25 cellular contexts compared by ENCODE assay signal in the genomic region with DNA sequence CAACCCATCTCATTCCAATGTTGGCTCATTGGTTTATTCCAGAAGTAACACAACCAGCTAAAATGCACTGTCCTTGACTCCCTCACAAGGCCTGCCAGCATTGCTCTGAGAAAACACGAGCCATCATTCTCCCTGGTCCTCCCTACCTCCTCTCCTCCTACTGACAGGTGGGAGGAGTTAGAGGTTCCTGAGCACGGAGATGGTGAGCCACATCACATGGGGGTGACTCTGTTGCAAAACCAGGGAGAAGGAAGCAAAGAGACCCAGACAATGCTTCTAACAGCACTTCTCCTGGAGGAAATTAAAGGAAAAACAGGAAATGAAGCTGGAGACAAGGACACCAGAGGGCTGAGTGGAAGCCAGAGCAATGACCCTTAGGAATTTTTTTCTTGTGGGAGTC.
DNase-seq lines count a peak whose midpoint lies in the region; ATAC-seq, FAIRE-seq and TF ChIP-seq lines count a peak whose summit lies in the region.
"Had no signal": no experiment of that assay in that cellular context is flagged by ENCODE, and none has a peak within 500 bp of the region (broad histone marks: within the 10 kb centered on the region; RNA-seq: fewer than 3 reads in every experiment).

No MANE protein-coding gene starts in this region.

- peaks cover 0 to 2% (median 0%) of the 10 kb centered on the region in 4 donors for H3K27me3 ChIP-seq in liver (ENCODE audit: control insufficient read depth in 4 of 4, insufficient read depth in 4 of 4, low read length in 3 of 4)
- H3K27me3 ChIP-seq in HepG2 (ENCODE audit: control insufficient read depth in 1 of 2, insufficient read depth in 2 of 2, low read length in 2 of 2), result no peaks in the 10 kb centered on the region
- no peaks in the 10 kb centered on the region for H3K27me3 ChIP-seq in breast epithelium
- H3K27me3 ChIP-seq in pancreas, result no peaks in the 10 kb centered on the region
- H3K27me3 ChIP-seq: BLaER1 had no signal

- DNase-seq in HepG2 (ENCODE audit: low spot score), result no peak
- DNase-seq in left kidney (ENCODE audit: low read depth, low spot score), result peak; percentile 16
- DNase-seq in breast epithelium (ENCODE audit: low spot score in 2 of 2), result no peak
- DNase-seq in SW 1271 (lab: John Stamatoyannopoulos, UW), result no peak
- DNase-seq in kidney, result no peak
- DNase-seq in pancreas, result no peak
- DNase-seq: Caco-2; CD4-positive, CD25-positive, alpha-beta regulatory T cell; CD8-positive, alpha-beta T cell; DMS153; DND-41; GM23248; H7; HCEC 1CT had no signal

- 29% methylated on average over 2 of the region's 2 CpGs for WGBS in liver
- 5% methylated on average over 2 of the region's 2 CpGs for WGBS in HepG2 (ENCODE audit: low lambda C conversion rate)
- WGBS in pancreas, 2 donors, result 31 to 37% methylated on average over 2 of the region's 2 CpGs

- no peaks in the 10 kb centered on the region for H3K36me3 ChIP-seq in liver (ENCODE audit: control insufficient read depth in 4 of 4, insufficient read depth in 3 of 4, low read depth in 1 of 4, low read length in 3 of 4)
- no peaks in the 10 kb centered on the region for H3K36me3 ChIP-seq in HepG2 (replicated peaks in 1 of 2; ENCODE audit: control insufficient read depth in 1 of 2, insufficient read depth in 2 of 2, low read length in 2 of 2)
- H3K36me3 ChIP-seq in breast epithelium, result no peaks in the 10 kb centered on the region
- no peaks in the 10 kb centered on the region for H3K36me3 ChIP-seq in kidney (ENCODE audit: control insufficient read depth in 1 of 2, insufficient read depth in 2 of 2, low read length in 2 of 2)
- H3K36me3 ChIP-seq in pancreas, result no peaks in the 10 kb centered on the region
- H3K36me3 ChIP-seq: BLaER1 had no signal

- TF ChIP-seq CTCF in liver (IDR thresholded peaks at IDR 0.05; ENCODE audit: low read depth, low read length, missing input control), result no peak
- no peak for TF ChIP-seq CTCF in HepG2 (CRISPR knock-in tag; IDR thresholded peaks at IDR 0.05)
- TF ChIP-seq CTCF in nephron (IDR thresholded peaks at IDR 0.05; ENCODE audit: unreplicated experiment in 3 of 3), result no peak
- no peak for TF ChIP-seq CTCF in breast epithelium (IDR thresholded peaks at IDR 0.05)
- no peak for TF ChIP-seq CTCF in kidney (IDR thresholded peaks at IDR 0.05; ENCODE audit: borderline replicate concordance, extremely low read depth, insufficient read depth)
- no peak for TF ChIP-seq CTCF in pancreas (IDR thresholded peaks at IDR 0.05)

- peak overlapping the region in 1 of 2 donors; percentile 29 for H3K27ac ChIP-seq in liver (ENCODE audit: low read depth in 1 of 2, low read length in 2 of 2)
- no peak overlapping the region for H3K27ac ChIP-seq in HepG2 (ENCODE audit: extremely low read length, insufficient read depth, low read length)
- H3K27ac ChIP-seq in breast epithelium, result no peak overlapping the region
- no peak overlapping the region for H3K27ac ChIP-seq in kidney (ENCODE audit: low read depth in 2 of 2, low read length in 2 of 2)
- no peak overlapping the region for H3K27ac ChIP-seq in pancreas
- H3K27ac ChIP-seq: 22Rv1, BLaER1, C4-2B, GM23248 had no signal

- no peak overlapping the region for H3K4me3 Mint-ChIP-seq in nephron
- H3K4me3 Mint-ChIP-seq: B cell; CD4-positive, CD25-positive, alpha-beta regulatory T cell; CD8-positive, alpha-beta T cell had no signal

- TF ChIP-seq POLR2A in HepG2 (IDR thresholded peaks at IDR 0.05; ENCODE audit: insufficient read depth in 1 of 2, low read depth in 2 of 2, low read length in 2 of 2) (no peak), breast epithelium (IDR thresholded peaks at IDR 0.05) (no peak)

- no TSS peak for BruUV-seq in HepG2 (replicated peaks; lab: Mats Ljungman, UMichigan)

- peaks cover 0 to 2% (median 1%) of the 10 kb centered on the region in 4 donors for H3K4me1 ChIP-seq in liver (ENCODE audit: control insufficient read depth in 4 of 4, insufficient read depth in 4 of 4, low read length in 3 of 4)
- H3K4me1 ChIP-seq in HepG2 (ENCODE audit: insufficient read depth, low read length), result no peaks in the 10 kb centered on the region
- no peaks in the 10 kb centered on the region for H3K4me1 ChIP-seq in breast epithelium
- no peaks in the 10 kb centered on the region for H3K4me1 ChIP-seq in kidney (ENCODE audit: control insufficient read depth in 1 of 2, insufficient read depth in 1 of 2, low read depth in 1 of 2, low read length in 2 of 2)
- H3K4me1 ChIP-seq in pancreas, result no peaks in the 10 kb centered on the region
- H3K4me1 ChIP-seq: Caco-2 had no signal

- no peaks in the 10 kb centered on the region for H3K9me3 Mint-ChIP-seq in nephron
- H3K9me3 Mint-ChIP-seq: CD8-positive, alpha-beta T cell had no signal

- no peak overlapping the region for H2AFZ ChIP-seq in HepG2 (ENCODE audit: low read length)
- H2AFZ ChIP-seq: GM23248 had no signal

- TF ChIP-seq EP300 in HepG2 (IDR thresholded peaks at IDR 0.05; ENCODE audit: low read depth in 2 of 2, low read length in 2 of 2) (no peak), HepG2 (CRISPR knock-in tag; IDR thresholded peaks at IDR 0.05; ENCODE audit: borderline replicate concordance) (no peak)

- H3K4me3 ChIP-seq in liver (ENCODE audit: low read depth in 1 of 3, low read length in 3 of 3), result no peak overlapping the region
- H3K4me3 ChIP-seq in HepG2 (replicated peaks in 1 of 3; ENCODE audit: insufficient read depth in 1 of 3, low read depth in 2 of 3, low read length in 3 of 3), result no peak overlapping the region
- H3K4me3 ChIP-seq in breast epithelium, result no peak overlapping the region
- H3K4me3 ChIP-seq in kidney (ENCODE audit: low read length in 2 of 2), result no peak overlapping the region
- H3K4me3 ChIP-seq in pancreas, result no peak overlapping the region
- H3K4me3 ChIP-seq: BLaER1, GM23248 had no signal

- no peak overlapping the region for H3K4me2 ChIP-seq in HepG2 (ENCODE audit: low read depth, low read length)
- H3K4me2 ChIP-seq: BLaER1 had no signal

- intact Hi-C loops in HepG2 (cut with micrococcal nuclease; ENCODE audit: unreplicated experiment), result no loop called here
- intact Hi-C loops in breast epithelium (cut with DNase I; ENCODE audit: low total_unique reads), result no loop called here
- intact Hi-C loops in kidney (cut with DNase I), result no loop called here
- intact Hi-C loops in pancreas (cut with DNase I), result no loop called here

- H3K27me3 Mint-ChIP-seq in nephron (ENCODE audit: low read depth), result peaks cover 12% of the 10 kb centered on the region
- H3K27me3 Mint-ChIP-seq: B cell; CD4-positive, CD25-positive, alpha-beta regulatory T cell had no signal

- FAIRE-seq in HepG2 (lab: Jason Lieb, UNC) (no peak), kidney (lab: Jason Lieb, UNC) (no peak), pancreas (lab: Jason Lieb, UNC) (no peak)
- FAIRE-seq: A204.1, G401.6, GM12892, GM19239, H1 had no signal

- H3K36me3 Mint-ChIP-seq in nephron (ENCODE audit: low read depth), result no peaks in the 10 kb centered on the region
- H3K36me3 Mint-ChIP-seq: CD4-positive, CD25-positive, alpha-beta regulatory T cell; CD8-positive, alpha-beta T cell had no signal

- H3K9ac ChIP-seq in liver (ENCODE audit: low read depth in 1 of 2, low read length in 2 of 2), result no peak overlapping the region
- no peak overlapping the region for H3K9ac ChIP-seq in HepG2 (ENCODE audit: insufficient read depth, low read depth, low read length)
- no peak overlapping the region for H3K9ac ChIP-seq in kidney (ENCODE audit: low read length in 2 of 2)
- H3K9ac ChIP-seq: BLaER1, GM23248 had no signal

- no peak for ATAC-seq in HepG2
- no peak for ATAC-seq in pancreas
- ATAC-seq: CD8-positive, alpha-beta T cell had no signal

- no peaks in the 10 kb centered on the region for H3K4me1 Mint-ChIP-seq in nephron
- H3K4me1 Mint-ChIP-seq: B cell; CD4-positive, CD25-positive, alpha-beta regulatory T cell had no signal

- H3K79me2 ChIP-seq in HepG2 (ENCODE audit: insufficient read depth, low read length), result no peaks in the 10 kb centered on the region

- in situ Hi-C loops in HepG2 (cut with HindIII; ENCODE audit: extremely low pct_ligation_motif_present, low pct_unique_long_range_greater_than_20kb), result no loop called here

- POLR2A ChIA-PET in HepG2 (lab: Yijun Ruan, JAX), result no interaction called here

- H3K27ac Mint-ChIP-seq in nephron, result peak overlapping the region in 2 of 3 experiments; percentile 29 to 32
- H3K27ac Mint-ChIP-seq: B cell; CD4-positive, CD25-positive, alpha-beta regulatory T cell; CD8-positive, alpha-beta T cell had no signal

- TF ChIP-seq RAD21 in liver (IDR thresholded peaks at IDR 0.05) (peak in 1 of 2 donors; percentile 15), HepG2 (CRISPR knock-in tag; IDR thresholded peaks at IDR 0.05) (no peak)

- CTCF ChIA-PET in HepG2 (lab: Yijun Ruan, JAX; ENCODE audit: low intra/inter-chr PET ratio, low total read pairs), result no interaction called here

- no peaks in the 10 kb centered on the region for H4K20me1 ChIP-seq in HepG2 (ENCODE audit: insufficient read depth, low read length)
- H4K20me1 ChIP-seq: BLaER1 had no signal

- H3K9me3 ChIP-seq in liver (ENCODE audit: control insufficient read depth in 4 of 4, low read length in 3 of 4) (peaks cover 0 to 2% (median 0%) of the 10 kb centered on the region in 4 donors), HepG2 (ENCODE audit: low read length) (peaks cover 86% of the 10 kb centered on the region), breast epithelium (no peaks in the 10 kb centered on the region), kidney (ENCODE audit: control insufficient read depth in 1 of 2, low read length in 2 of 2) (no peaks in the 10 kb centered on the region), pancreas (no peaks in the 10 kb centered on the region)
- H3K9me3 ChIP-seq: Caco-2 had no signal

TF ChIP-seq in liver, 16 proteins besides CTCF, POLR2A, EP300 and RAD21:
- TF ChIP-seq HNF4G (IDR thresholded peaks at IDR 0.05) (no peak), RXRA (IDR thresholded peaks at IDR 0.05) (peak; percentile 20 to 47)

TF ChIP-seq in HepG2, 621 proteins besides CTCF, POLR2A, EP300 and RAD21 (continues in another document):
- TF ChIP-seq ZSCAN21 (CRISPR knock-in tag; IDR thresholded peaks at IDR 0.05; ENCODE audit: borderline replicate concordance), result no peak
- TF ChIP-seq ZNF775 (CRISPR knock-in tag; IDR thresholded peaks at IDR 0.05; ENCODE audit: borderline replicate concordance), result no peak
- TF ChIP-seq, protein P1, sequence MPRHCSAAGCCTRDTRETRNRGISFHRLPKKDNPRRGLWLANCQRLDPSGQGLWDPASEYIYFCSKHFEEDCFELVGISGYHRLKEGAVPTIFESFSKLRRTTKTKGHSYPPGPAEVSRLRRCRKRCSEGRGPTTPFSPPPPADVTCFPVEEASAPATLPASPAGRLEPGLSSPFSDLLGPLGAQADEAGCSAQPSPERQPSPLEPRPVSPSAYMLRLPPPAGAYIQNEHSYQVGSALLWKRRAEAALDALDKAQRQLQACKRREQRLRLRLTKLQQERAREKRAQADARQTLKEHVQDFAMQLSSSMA (CRISPR knock-in tag; IDR thresholded peaks at IDR 0.05), result no peak
